15 cellular contexts compared by ENCODE assay signal in genomic region chr5:65127181-65127901, GRCh38.
A peak's percentile ranks its signal among the peaks of the same experiment; 100 is the strongest.
DNase-seq lines count a peak whose midpoint lies in the region; ATAC-seq and TF ChIP-seq lines count a peak whose summit lies in the region.
"Had no signal": no experiment of that assay in that cellular context is flagged by ENCODE, and none has a peak within 500 bp of the region (broad histone marks: within the 10 kb centered on the region; RNA-seq: fewer than 3 reads in every experiment).

No MANE protein-coding gene starts in this region.

- no peaks in the 10 kb centered on the region for H3K79me2 ChIP-seq in PC-9 (ENCODE audit: low read depth)
- H3K79me2 ChIP-seq in trophoblast cell (ENCODE audit: control insufficient read depth, insufficient read depth, low read length, poor library complexity), result peaks cover 3% of the 10 kb centered on the region

- no peak overlapping the region for H4K12ac ChIP-seq in trophoblast cell (ENCODE audit: low read depth, low read length)

- no peaks in the 10 kb centered on the region for H3K9me2 ChIP-seq in PC-9 (ENCODE audit: insufficient read depth)

- POLR2A ChIA-PET in PC-9 (lab: Charles Lee; ENCODE audit: unreplicated experiment), result no interaction called here

- no peak for TF ChIP-seq CTCF in PC-9 (conservative IDR thresholded peaks at IDR 0.05)
- TF ChIP-seq CTCF in esophagus squamous epithelium (IDR thresholded peaks at IDR 0.05), result no peak

- no TSS peak for BruUV-seq in PC-9 (replicated peaks; lab: Mats Ljungman, UMichigan)

- no peaks in the 10 kb centered on the region for H4K20me1 ChIP-seq in PC-9 (ENCODE audit: insufficient read depth)

- no peak overlapping the region for H3K4ac ChIP-seq in trophoblast cell (ENCODE audit: low read depth, low read length)

- intact Hi-C loops in PC-9 (cut with micrococcal nuclease; ENCODE audit: unreplicated experiment) (no loop called here), esophagus squamous epithelium (cut with DNase I) (no loop called here)

- H3K4me3 ChIP-seq in PC-9 (no peak overlapping the region), esophagus squamous epithelium (no peak overlapping the region), trophoblast cell (ENCODE audit: low read depth, low read length) (no peak overlapping the region)
- H3K4me3 ChIP-seq: ovary had no signal

- H3K27me3 ChIP-seq in PC-9 (ENCODE audit: insufficient read depth, low read depth) (no peaks in the 10 kb centered on the region), esophagus squamous epithelium (no peaks in the 10 kb centered on the region), trophoblast cell (ENCODE audit: insufficient read depth, low read length) (no peaks in the 10 kb centered on the region)
- H3K27me3 ChIP-seq: ovary had no signal

- H2BK120ac ChIP-seq in trophoblast cell (ENCODE audit: insufficient read depth, low read length, poor library complexity), result no peak overlapping the region

- 56 to 62% methylated on average over 8 of the region's 8 CpGs for WGBS in esophagus squamous epithelium, 2 donors
- WGBS in trophoblast cell (ENCODE audit: extremely low coverage, insufficient coverage, insufficient read length), result no CpG with 5 or more reads among the region's 8 CpGs

- CTCF ChIA-PET in PC-9 (lab: Charles Lee), result no interaction called here

- H3K79me1 ChIP-seq in trophoblast cell (ENCODE audit: low read length), result peaks cover 27% of the 10 kb centered on the region

- no peak overlapping the region for H2AK5ac ChIP-seq in trophoblast cell (ENCODE audit: low read length)

- no peak overlapping the region for H3K14ac ChIP-seq in trophoblast cell (ENCODE audit: low read length)

- H3K4me2 ChIP-seq in PC-9 (no peak overlapping the region), trophoblast cell (ENCODE audit: low read length) (no peak overlapping the region)

- H3K9ac ChIP-seq in trophoblast cell (ENCODE audit: low read length), result no peak overlapping the region

- no peaks in the 10 kb centered on the region for H3F3A ChIP-seq in PC-9 (ENCODE audit: insufficient read depth, low read depth)

- H3K27ac ChIP-seq in PC-9, result no peak overlapping the region
- H3K27ac ChIP-seq in esophagus squamous epithelium, result peak overlapping the region in 3 of 4 donors; percentile 28 to 72 (median 69)
- peak overlapping the region; percentile 96 for H3K27ac ChIP-seq in trophoblast cell (ENCODE audit: low read depth, low read length)
- H3K27ac ChIP-seq in substantia nigra (ENCODE audit: low read depth, low read length, poor library complexity, severe bottlenecking), result no peak overlapping the region
- H3K27ac ChIP-seq: HL-60 had no signal

- no peak overlapping the region for H3K18ac ChIP-seq in trophoblast cell (ENCODE audit: low read length)

- no peak overlapping the region for H4K91ac ChIP-seq in trophoblast cell (ENCODE audit: low read depth, low read length)

- TF ChIP-seq POLR2A in esophagus squamous epithelium (IDR thresholded peaks at IDR 0.05), result no peak

- H2AFZ ChIP-seq in PC-9, result peak overlapping the region; percentile 27; the same call in 1 of the 2 replicates
- H2AFZ ChIP-seq in trophoblast cell (ENCODE audit: insufficient read depth, low read length, poor library complexity), result no peak overlapping the region

- DNase-seq in AG20443 (ENCODE audit: low spot score) (peak; percentile 65), PC-9 (no peak), esophagus squamous epithelium (lab: John Stamatoyannopoulos, UW) (no peak), trophoblast cell (peak in 1 of 2 donors; percentile 6), substantia nigra (lab: John Stamatoyannopoulos, UW) (no peak), DMS53 (lab: John Stamatoyannopoulos, UW) (no peak), hippocampal formation (lab: John Stamatoyannopoulos, UW) (no peak)
- DNase-seq: CD4-positive, CD25-positive, alpha-beta regulatory T cell; left ventricle myocardium superior; NCI-H226; ovary; stimulated activated CD4-positive, alpha-beta T cell treated with anti-CD3 and anti-CD28 coated beads, Interleukin-1b, Interleukin-23, amount 100 ng/mL, for 48 hours had no signal

- ATAC-seq in HG03342 (IDR thresholded peaks at IDR 0.05; ENCODE audit: unreplicated experiment), result no peak
- ATAC-seq: activated naive CD4-positive, alpha-beta T cell treated with anti-CD3 and anti-CD28 coated beads, Interleukin-2, amount 50 U/mL, for 72 hours had no signal

- no peak overlapping the region for H4K8ac ChIP-seq in trophoblast cell (ENCODE audit: low read depth, low read length)

- H3K4me1 ChIP-seq in PC-9 (replicated peaks; ENCODE audit: insufficient read depth) (no peaks in the 10 kb centered on the region), esophagus squamous epithelium (peaks cover 0 to 20% (median 3%) of the 10 kb centered on the region in 3 donors), trophoblast cell (ENCODE audit: control insufficient read depth in 1 of 2, insufficient read depth in 2 of 2, low read length in 2 of 2) (peaks cover 7 to 14% of the 10 kb centered on the region in 2 experiments)

- no peak overlapping the region for H3K23ac ChIP-seq in trophoblast cell (ENCODE audit: low read length)

- H3K9me3 ChIP-seq in PC-9 (ENCODE audit: insufficient read depth, low read depth) (peaks cover 3% of the 10 kb centered on the region; the same call in 1 of the 2 replicates), esophagus squamous epithelium (no peaks in the 10 kb centered on the region), trophoblast cell (ENCODE audit: insufficient read depth, low read depth, low read length) (no peaks in the 10 kb centered on the region)
- H3K9me3 ChIP-seq: ovary had no signal

- no peak overlapping the region for H2BK12ac ChIP-seq in trophoblast cell (ENCODE audit: low read length)

- H3K36me3 ChIP-seq in PC-9 (ENCODE audit: low read depth) (no peaks in the 10 kb centered on the region), esophagus squamous epithelium (no peaks in the 10 kb centered on the region), trophoblast cell (ENCODE audit: control insufficient read depth in 1 of 2, insufficient read depth in 2 of 2, low read length in 2 of 2) (no peaks in the 10 kb centered on the region)
- H3K36me3 ChIP-seq: ovary had no signal

- peak overlapping the region; percentile 18 for H2BK5ac ChIP-seq in trophoblast cell (ENCODE audit: low read depth, low read length, poor library complexity)

Comparison
In these comparisons a context has a peak if more than half of its experiments do, and no peak if none do; other contexts are left out.
1. H3K27ac ChIP-seq: peak in esophagus squamous epithelium (3 of 4) and trophoblast cell (single experiment); none in PC-9 (single experiment) and substantia nigra (single experiment).